ENCODE assay signal across 25 cellular contexts in the genomic region with DNA sequence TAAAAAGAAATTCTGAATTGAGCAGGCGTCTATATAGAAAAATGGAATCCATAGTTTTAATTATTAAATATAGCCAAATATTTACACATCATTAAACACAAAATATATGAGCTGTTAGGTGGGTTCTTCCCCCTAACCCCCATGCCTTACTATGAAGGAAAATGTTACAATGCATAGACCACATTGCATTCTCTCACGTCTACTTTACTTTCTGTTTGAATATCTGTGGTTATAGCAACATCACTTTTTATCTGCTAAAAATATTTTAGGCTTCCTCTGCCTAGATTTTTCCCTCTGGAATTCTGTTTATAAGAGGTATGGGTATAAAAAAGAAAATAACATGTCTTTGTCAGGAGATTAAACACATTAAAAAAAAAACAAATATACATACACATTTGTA.
DNase-seq lines count a peak whose midpoint lies in the region; ATAC-seq and TF ChIP-seq lines count a peak whose summit lies in the region.
"Had no signal": no experiment of that assay in that cellular context is flagged by ENCODE, and none has a peak within 500 bp of the region (broad histone marks: within the 10 kb centered on the region; RNA-seq: fewer than 3 reads in every experiment).

No MANE protein-coding gene starts in this region.

- no peak overlapping the region; the same call in 1 of the 2 replicates for H3K18ac ChIP-seq in IMR-90 (ENCODE audit: low read depth, low read length)

- in situ Hi-C loops in IMR-90 (cut with MboI; ENCODE audit: low sequenced_read_pairs): no loop called here

- CTCF ChIA-PET in IMR-90 (lab: Yijun Ruan, JAX): no interaction called here
- CTCF ChIA-PET in activated CD8-positive, alpha-beta T cell treated with anti-CD3 and anti-CD28 coated beads, Interleukin-2, amount 10 ng/mL, durations not matched to agents 7 days and 5 days (lab: Charles Lee): interaction anchor here (0.9 to 3.1 kb wide), 3 partner anchors 10 to 72 kb away, joined by 4 to 12 read pairs (median 4); partner anchors contain the start of gene MAML3

- no peaks in the 10 kb centered on the region for H3K9me2 ChIP-seq in hepatocyte (replicated peaks; ENCODE audit: insufficient read depth)

- peaks cover 18% of the 10 kb centered on the region for H3K9me1 ChIP-seq in IMR-90 (ENCODE audit: insufficient read depth, low read length)

- POLR2A ChIA-PET in IMR-90 (lab: Charles Lee; ENCODE audit: unreplicated experiment): no interaction called here
- POLR2A ChIA-PET in activated CD8-positive, alpha-beta T cell treated with anti-CD3 and anti-CD28 coated beads, Interleukin-2, amount 10 ng/mL, durations not matched to agents 7 days and 5 days (lab: Charles Lee): interaction anchor here (1.2 to 1.4 kb wide), 2 partner anchors 11 to 15 kb away, joined by 3 to 4 read pairs; no protein-coding TSS in a partner anchor

- 0 out of 3 replicates have a peak overlapping the region, but pooled peaks have one; percentile 85 for H2BK15ac ChIP-seq in IMR-90 (ENCODE audit: low read depth, low read length)

- H3K9me3 ChIP-seq in IMR-90 (ENCODE audit: control insufficient read depth, insufficient read depth, low read length): no peaks in the 10 kb centered on the region
- no peaks in the 10 kb centered on the region for H3K9me3 ChIP-seq in hepatocyte (ENCODE audit: low read depth)
- H3K9me3 ChIP-seq: suprapubic skin had no signal

- H3K27me3 ChIP-seq in IMR-90 (ENCODE audit: control insufficient read depth, insufficient read depth, low read length) (no peaks in the 10 kb centered on the region), hepatocyte (no peaks in the 10 kb centered on the region)
- H3K27me3 ChIP-seq: brain microvascular endothelial cell, suprapubic skin had no signal

- ATAC-seq in IMR-90 (ENCODE audit: low read depth): 0 out of 2 replicates have a peak, but pooled peaks have one; percentile 10
- peak; percentile 62 for ATAC-seq in activated CD8-positive, alpha-beta T cell treated with anti-CD3 and anti-CD28 coated beads, Interleukin-2, amount 10 ng/mL, durations not matched to agents 7 days and 5 days
- ATAC-seq: K562; left cardiac atrium; naive thymus-derived CD8-positive, alpha-beta T cell; sciatic nerve had no signal

- H3K36me3 Mint-ChIP-seq in activated CD8-positive, alpha-beta T cell treated with anti-CD3 and anti-CD28 coated beads, Interleukin-2, amount 10 ng/mL, durations not matched to agents 7 days and 5 days (ENCODE audit: low read depth): peaks cover 3% of the 10 kb centered on the region
- no peaks in the 10 kb centered on the region for H3K36me3 Mint-ChIP-seq in stimulated activated naive CD8-positive, alpha-beta T cell treated with anti-CD3 and anti-CD28 coated beads, Interleukin-15, Interleukin-2, amounts not matched to agents 100 ng/mL and 50 ng/mL, for 24 hours (ENCODE audit: low read depth)
- H3K36me3 Mint-ChIP-seq: memory B cell; naive thymus-derived CD8-positive, alpha-beta T cell had no signal

- peaks cover 56% of the 10 kb centered on the region for H3K79me2 ChIP-seq in hepatocyte

- WGBS in IMR-90 (ENCODE audit: extremely low coverage in 2 of 2, insufficient read length in 1 of 2), 2 experiments: no CpG with 5 or more reads among the region's 2 CpGs
- WGBS in hepatocyte (ENCODE audit: low lambda C conversion rate, missing lambda C conversion rate): 64% methylated on average over 2 of the region's 2 CpGs

- H2BK120ac ChIP-seq in IMR-90 (ENCODE audit: low read depth, low read length): peak overlapping the region; percentile 91; the same call in 1 of the 2 replicates

- H4K20me1 ChIP-seq in IMR-90 (ENCODE audit: insufficient read depth, low read length) (no peaks in the 10 kb centered on the region), hepatocyte (ENCODE audit: insufficient read depth, poor library complexity, severe bottlenecking) (no peaks in the 10 kb centered on the region)

- H3K4me1 Mint-ChIP-seq in activated CD8-positive, alpha-beta T cell treated with anti-CD3 and anti-CD28 coated beads, Interleukin-2, amount 10 ng/mL, durations not matched to agents 7 days and 5 days (ENCODE audit: low read depth): peaks cover 46% of the 10 kb centered on the region
- peaks cover 45% of the 10 kb centered on the region for H3K4me1 Mint-ChIP-seq in stimulated activated naive CD8-positive, alpha-beta T cell treated with anti-CD3 and anti-CD28 coated beads, Interleukin-15, Interleukin-2, amounts not matched to agents 100 ng/mL and 50 ng/mL, for 24 hours (ENCODE audit: low read depth)
- H3K4me1 Mint-ChIP-seq: memory B cell had no signal

- H2AK5ac ChIP-seq in IMR-90 (ENCODE audit: low read depth, low read length): no peak overlapping the region

- intact Hi-C loops in IMR-90 (cut with micrococcal nuclease): loop anchor here (5.0 kb wide), 1 partner anchor 56 kb away; no protein-coding TSS in a partner anchor

- H3K4me3 Mint-ChIP-seq in activated CD8-positive, alpha-beta T cell treated with anti-CD3 and anti-CD28 coated beads, Interleukin-2, amount 10 ng/mL, durations not matched to agents 7 days and 5 days: no peak overlapping the region
- H3K4me3 Mint-ChIP-seq in stimulated activated naive CD8-positive, alpha-beta T cell treated with anti-CD3 and anti-CD28 coated beads, Interleukin-15, Interleukin-2, amounts not matched to agents 100 ng/mL and 50 ng/mL, for 24 hours: peak overlapping the region; percentile 22
- H3K4me3 Mint-ChIP-seq: activated B cell treated with CpG ODN at 0.5 μM for 24 hours; activated CD4-positive, alpha-beta memory T cell treated with anti-CD3 and anti-CD28 coated beads, Interleukin-2, amount 10 ng/mL, durations not matched to agents 7 days and 5 days; activated T-cell treated with anti-CD3 and anti-CD28 coated beads, Interleukin-2, amount 50 U/mL, for 24 hours; memory B cell had no signal

- H3K56ac ChIP-seq in IMR-90 (ENCODE audit: extremely low read depth, insufficient read depth, low read length): no peak overlapping the region

- H3K4me1 ChIP-seq in IMR-90 (ENCODE audit: control insufficient read depth, insufficient read depth, low read length): peaks cover 36% of the 10 kb centered on the region
- peaks cover 55% of the 10 kb centered on the region for H3K4me1 ChIP-seq in hepatocyte (ENCODE audit: insufficient read depth)

- H3K14ac ChIP-seq in IMR-90 (replicated peaks; ENCODE audit: low read depth, low read length): peak overlapping the region; percentile 61; the same call in 1 of the 2 replicates

- peak overlapping the region; percentile 75; the same call in 1 of the 2 replicates for H3K23ac ChIP-seq in IMR-90 (ENCODE audit: low read depth, low read length)

- peak overlapping the region in 1 of 2 experiments; percentile 96; a peak in 1 of 4 replicates for H4K8ac ChIP-seq in IMR-90 (ENCODE audit: low read depth in 2 of 2, low read length in 2 of 2)

- dilution Hi-C loops in IMR-90 (cut with HindIII; ENCODE audit: low sequenced_read_pairs, unreplicated experiment): no loop called here

- DNase-seq in IMR-90 (peak; percentile 51), hepatocyte (ENCODE audit: low spot score) (no peak), NCI-H1092 (lab: John Stamatoyannopoulos, UW) (no peak), middle frontal gyrus (ENCODE audit: extremely low spot score, low spot score) (no peak), NOMO-1 treated with dmso at 0.1 percent for 144 hours (lab: John Stamatoyannopoulos, UW; ENCODE audit: unreplicated experiment) (no peak)
- no peak for DNase-seq in activated CD8-positive, alpha-beta T cell treated with anti-CD3 and anti-CD28 coated beads, Interleukin-2, amount 10 ng/mL, durations not matched to agents 7 days and 5 days
- DNase-seq: activated B cell treated with CpG ODN at 0.5 μM for 24 hours; activated CD4-positive, alpha-beta memory T cell treated with anti-CD3 and anti-CD28 coated beads, Interleukin-2, amount 10 ng/mL, durations not matched to agents 7 days and 5 days; activated naive CD4-positive, alpha-beta T cell treated with anti-CD3 and anti-CD28 coated beads, Interleukin-2, amount 50 U/mL, for 16 hours; activated T-cell treated with anti-CD3 and anti-CD28 coated beads, Interleukin-2, amount 50 U/mL, for 24 hours; brain microvascular endothelial cell; DMS53; HCEC 1CT; left cardiac atrium; naive thymus-derived CD8-positive, alpha-beta T cell; NCI-H2171; NCI-H524 treated with DMSO at 0.1 percent for 48 hours; posterior cingulate gyrus; RPMI8226; stimulated activated CD8-positive, alpha-beta memory T cell treated with anti-CD3 and anti-CD28 coated beads, Interleukin-4, amount 100 ng/mL, for 48 hours had no signal

- H3K4me3 ChIP-seq in IMR-90 (ENCODE audit: insufficient read depth, low read depth, low read length) (no peak overlapping the region), hepatocyte (no peak overlapping the region)
- H3K4me3 ChIP-seq: K562, suprapubic skin had no signal

- H3K9me3 Mint-ChIP-seq in activated CD8-positive, alpha-beta T cell treated with anti-CD3 and anti-CD28 coated beads, Interleukin-2, amount 10 ng/mL, durations not matched to agents 7 days and 5 days (ENCODE audit: insufficient read depth): no peaks in the 10 kb centered on the region
- H3K9me3 Mint-ChIP-seq in stimulated activated naive CD8-positive, alpha-beta T cell treated with anti-CD3 and anti-CD28 coated beads, Interleukin-15, Interleukin-2, amounts not matched to agents 100 ng/mL and 50 ng/mL, for 24 hours: no peaks in the 10 kb centered on the region
- H3K9me3 Mint-ChIP-seq: activated B cell treated with CpG ODN at 0.5 μM for 24 hours; activated CD4-positive, alpha-beta memory T cell treated with anti-CD3 and anti-CD28 coated beads, Interleukin-2, amount 10 ng/mL, durations not matched to agents 7 days and 5 days; activated T-cell treated with anti-CD3 and anti-CD28 coated beads, Interleukin-2, amount 50 U/mL, for 24 hours; memory B cell; naive thymus-derived CD8-positive, alpha-beta T cell had no signal

- peak overlapping the region; percentile 92; the same call in 1 of the 2 replicates for H3K4ac ChIP-seq in IMR-90 (ENCODE audit: low read depth, low read length)

- no TSS peak for BruUV-seq in IMR-90 (replicated peaks; lab: Mats Ljungman, UMichigan)

- H4K5ac ChIP-seq in IMR-90 (ENCODE audit: low read depth, low read length): no peak overlapping the region; the same call in 1 of the 2 replicates

- H3K27ac ChIP-seq in IMR-90 (ENCODE audit: insufficient read depth, low read length) (no peak overlapping the region), hepatocyte (peak overlapping the region; percentile 69)
- H3K27ac ChIP-seq: suprapubic skin had no signal

- TF ChIP-seq RAD21 in IMR-90 (IDR thresholded peaks at IDR 0.05; ENCODE audit: low read length): no peak

- peak overlapping the region; percentile 79; the same call in 1 of the 2 replicates for H3K4me2 ChIP-seq in IMR-90 (ENCODE audit: low read depth, low read length)
- H3K4me2 ChIP-seq in hepatocyte: peak overlapping the region; percentile 28

- H3K27ac Mint-ChIP-seq in activated CD8-positive, alpha-beta T cell treated with anti-CD3 and anti-CD28 coated beads, Interleukin-2, amount 10 ng/mL, durations not matched to agents 7 days and 5 days: no peak overlapping the region
- H3K27ac Mint-ChIP-seq in stimulated activated naive CD8-positive, alpha-beta T cell treated with anti-CD3 and anti-CD28 coated beads, Interleukin-15, Interleukin-2, amounts not matched to agents 100 ng/mL and 50 ng/mL, for 24 hours: peak overlapping the region; percentile 63
- H3K27ac Mint-ChIP-seq: activated B cell treated with CpG ODN at 0.5 μM for 24 hours; activated CD4-positive, alpha-beta memory T cell treated with anti-CD3 and anti-CD28 coated beads, Interleukin-2, amount 10 ng/mL, durations not matched to agents 7 days and 5 days; activated T-cell treated with anti-CD3 and anti-CD28 coated beads, Interleukin-2, amount 50 U/mL, for 24 hours; memory B cell had no signal

- no peak for TF ChIP-seq CTCF in IMR-90 (conservative IDR thresholded peaks at IDR 0.05; ENCODE audit: low read depth, low read length)
- TF ChIP-seq CTCF in hepatocyte (IDR thresholded peaks at IDR 0.05; ENCODE audit: poor library complexity): no peak

- H4K91ac ChIP-seq in IMR-90 (ENCODE audit: insufficient read depth, low read depth, low read length): peak overlapping the region; percentile 92; the same call in 1 of the 2 replicates

- no peak for TF ChIP-seq POLR2A in IMR-90 (IDR thresholded peaks at IDR 0.05; ENCODE audit: low read depth, low read length)

- H2AK9ac ChIP-seq in IMR-90 (replicated peaks; ENCODE audit: low read depth, low read length, poor library complexity): no peak overlapping the region

- H3K36me3 ChIP-seq in IMR-90 (ENCODE audit: control insufficient read depth, insufficient read depth, low read length) (no peaks in the 10 kb centered on the region), hepatocyte (replicated peaks; ENCODE audit: insufficient read depth, low read depth) (no peaks in the 10 kb centered on the region)
- H3K36me3 ChIP-seq: brain microvascular endothelial cell, suprapubic skin had no signal

- H3K27me3 Mint-ChIP-seq in activated CD8-positive, alpha-beta T cell treated with anti-CD3 and anti-CD28 coated beads, Interleukin-2, amount 10 ng/mL, durations not matched to agents 7 days and 5 days (ENCODE audit: low read depth): no peaks in the 10 kb centered on the region
- peaks cover 22% of the 10 kb centered on the region for H3K27me3 Mint-ChIP-seq in stimulated activated naive CD8-positive, alpha-beta T cell treated with anti-CD3 and anti-CD28 coated beads, Interleukin-15, Interleukin-2, amounts not matched to agents 100 ng/mL and 50 ng/mL, for 24 hours
- H3K27me3 Mint-ChIP-seq: activated B cell treated with CpG ODN at 0.5 μM for 24 hours; naive thymus-derived CD8-positive, alpha-beta T cell had no signal

- H2AFZ ChIP-seq in IMR-90 (replicated peaks; ENCODE audit: low read length, poor library complexity): no peak overlapping the region
- no peak overlapping the region for H2AFZ ChIP-seq in hepatocyte

- H3K9ac ChIP-seq in IMR-90 (ENCODE audit: low read depth, low read length): no peak overlapping the region

- peak overlapping the region; percentile 46 for H2BK5ac ChIP-seq in IMR-90 (ENCODE audit: low read depth, low read length, poor library complexity, severe bottlenecking)

- H3K79me1 ChIP-seq in IMR-90 (ENCODE audit: low read depth in 1 of 2, low read length in 2 of 2): peaks cover 14 to 45% of the 10 kb centered on the region in 2 experiments

- peak overlapping the region; percentile 83; the same call in 1 of the 2 replicates for H2BK20ac ChIP-seq in IMR-90 (ENCODE audit: low read depth, low read length)
